Comparison of ENCODE assay signal across 8 cellular contexts in genomic region chr6:90274481-90275030, GRCh38. TPM values are rescaled to one million over a fixed set of nuclear protein-coding genes. Genes with fewer than 3 reads are reported as not detected.
A peak's percentile ranks its signal among the peaks of the same experiment; 100 is the strongest.
DNase-seq lines count a peak whose midpoint lies in the region; ATAC-seq and TF ChIP-seq lines count a peak whose summit lies in the region.

No MANE protein-coding gene starts in this region.

- peak in 2 of 3 experiments; percentile 71 to 74 for DNase-seq in activated CD8-positive, alpha-beta memory T cell treated with anti-CD3 and anti-CD28 coated beads for 48 hours (ENCODE audit: low read depth in 2 of 3, low spot score in 2 of 3)
- DNase-seq in immature natural killer cell, result peak; percentile 92
- DNase-seq in stimulated activated CD8-positive, alpha-beta memory T cell treated with anti-CD3 and anti-CD28 coated beads, Interleukin-7, amount 100 ng/mL, for 1 hour (ENCODE audit: low read depth in 2 of 2), result peak; percentile 74 to 76
- DNase-seq in mesothelial cell of epicardium (ENCODE audit: low spot score in 2 of 2, unreplicated experiment in 2 of 2), result no peak
- DNase-seq in ACHN, result no peak
- DNase-seq in substantia nigra (lab: John Stamatoyannopoulos, UW), result no peak

- peak overlapping the region; percentile 1 to 64 (median 36) for H3K4me3 Mint-ChIP-seq in IgD-negative memory B cell
- peak overlapping the region; percentile 59 to 67 (median 64) for H3K4me3 Mint-ChIP-seq in immature natural killer cell
- no peak overlapping the region for H3K4me3 Mint-ChIP-seq in mesothelial cell of epicardium

- H3K9me3 Mint-ChIP-seq in IgD-negative memory B cell (peaks cover 0 to 5% (median 2%) of the 10 kb centered on the region in 3 donors), immature natural killer cell (no peaks in the 10 kb centered on the region), mesothelial cell of epicardium (peaks cover 27% of the 10 kb centered on the region)

- H3K27me3 Mint-ChIP-seq in IgD-negative memory B cell (peaks cover 1% of the 10 kb centered on the region), immature natural killer cell (ENCODE audit: low read depth in 3 of 3) (peaks cover 9 to 18% (median 10%) of the 10 kb centered on the region in 3 donors), mesothelial cell of epicardium (ENCODE audit: low read depth) (no peaks in the 10 kb centered on the region)

- in situ Hi-C loops in ACHN (cut with HindIII; ENCODE audit: low pct_ligation_motif_present, low pct_unique_long_range_greater_than_20kb, low sequenced_read_pairs), result no loop called here

- H3K36me3 Mint-ChIP-seq in IgD-negative memory B cell, result peaks cover 10% of the 10 kb centered on the region
- peaks cover 0 to 5% (median 0%) of the 10 kb centered on the region in 3 donors for H3K36me3 Mint-ChIP-seq in immature natural killer cell
- H3K36me3 Mint-ChIP-seq in mesothelial cell of epicardium, result peaks cover 29% of the 10 kb centered on the region

- H3K27ac Mint-ChIP-seq in IgD-negative memory B cell (peak overlapping the region; percentile 88 to 98 (median 95)), immature natural killer cell (peak overlapping the region; percentile 90 to 99 (median 96)), mesothelial cell of epicardium (no peak overlapping the region)

- H3K4me1 Mint-ChIP-seq in IgD-negative memory B cell, result peaks cover 32 to 54% (median 51%) of the 10 kb centered on the region in 3 donors
- H3K4me1 Mint-ChIP-seq in immature natural killer cell, result peaks cover 25 to 38% of the 10 kb centered on the region in 2 donors
- H3K4me1 Mint-ChIP-seq in mesothelial cell of epicardium, result peaks cover 35% of the 10 kb centered on the region

- H3K27ac ChIP-seq in substantia nigra (ENCODE audit: low read depth, low read length, poor library complexity, severe bottlenecking), result no peak overlapping the region

- no peak for ATAC-seq in GM21786 (IDR thresholded peaks at IDR 0.05; ENCODE audit: unreplicated experiment)

- no peak for TF ChIP-seq CTCF in mesothelial cell of epicardium (IDR thresholded peaks at IDR 0.05; ENCODE audit: unreplicated experiment)

RNA-seq across cellular contexts. Expression of gene BACH2, which starts 22.1 kb away (rescaled TPM):
- polyA plus RNA-seq in IgD-negative memory B cell, result 21.2 TPM
- 1 to 10 TPM; 2.3 to 8.1 (median 8.0) TPM for polyA plus RNA-seq in immature natural killer cell
- total RNA-seq in mesothelial cell of epicardium, result 34.1 to 36.1 TPM (median 34.1 TPM) in 3 replicates

Comparison
In these comparisons a context has a peak if more than half of its experiments do, and no peak if none do; other contexts are left out.
1. DNase-seq: peak in activated CD8-positive, alpha-beta memory T cell treated with anti-CD3 and anti-CD28 coated beads for 48 hours (2 of 3), immature natural killer cell (3 of 3) and stimulated activated CD8-positive, alpha-beta memory T cell treated with anti-CD3 and anti-CD28 coated beads, Interleukin-7, amount 100 ng/mL, for 1 hour (2 of 2); none in mesothelial cell of epicardium (0 of 2), ACHN (single experiment) and substantia nigra (0 of 49).